In the genomic region with DNA sequence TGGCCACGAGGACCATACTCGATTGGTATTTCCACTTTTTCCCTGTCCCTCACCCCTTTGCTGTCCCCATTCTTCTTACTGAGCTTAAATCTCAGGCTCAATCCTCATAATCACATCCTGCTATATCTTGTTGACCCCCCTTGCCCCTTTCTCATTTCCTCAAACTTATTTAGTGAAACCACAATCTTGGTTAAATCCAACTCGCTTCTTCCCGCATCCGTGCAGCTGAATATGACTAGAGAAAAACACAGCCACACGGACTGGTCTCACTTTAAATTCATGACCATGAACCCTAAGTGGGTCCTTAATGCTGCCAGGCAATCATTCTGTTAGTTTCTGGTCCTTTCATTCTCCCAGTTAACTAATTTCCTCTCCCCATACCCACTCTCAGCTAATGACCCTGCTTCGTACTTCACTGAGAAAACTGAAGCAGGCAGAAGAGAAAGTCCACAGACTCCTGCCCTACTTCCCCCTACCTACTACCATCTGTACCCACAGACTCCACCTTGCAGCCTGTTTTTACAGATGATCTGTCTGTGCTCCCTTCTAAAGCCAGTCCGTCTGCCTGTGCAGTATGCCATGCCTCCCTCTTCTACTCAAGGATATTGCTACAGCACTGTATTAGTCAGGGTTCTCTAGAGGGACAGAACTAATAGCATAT, we compare ENCODE assay signal across 16 cellular contexts.
"Had no signal": no experiment of that assay in that cellular context is flagged by ENCODE, and none has a peak within 500 bp of the region (broad histone marks: within the 10 kb centered on the region; RNA-seq: fewer than 3 reads in every experiment).

No MANE protein-coding gene starts in this region.

- H3K36me3 Mint-ChIP-seq: activated naive CD8-positive, alpha-beta T cell; natural killer cell; WTC11 had no signal

- DNase-seq: activated CD4-positive, alpha-beta T cell treated with anti-CD3 and anti-CD28 coated beads for 4 hours; activated CD8-positive, alpha-beta memory T cell treated with anti-CD3 and anti-CD28 coated beads, Interleukin-2, amount 50 U/mL, for 4 hours; activated CD8-positive, alpha-beta T cell treated with anti-CD3 and anti-CD28 coated beads for 36 hours; activated gamma-delta T cell; activated T-cell treated with anti-CD3 and anti-CD28 coated beads, Interleukin-2, amount 50 U/mL, for 48 hours; amniotic stem cell; caudate nucleus; colonic mucosa; islet precursor cell; mammary epithelial cell; mucosa of descending colon; natural killer cell; sigmoid colon; spleen had no signal

- H3K4me1 Mint-ChIP-seq: natural killer cell had no signal

- H3K9me3 Mint-ChIP-seq: activated CD8-positive, alpha-beta T cell treated with anti-CD3 and anti-CD28 coated beads for 36 hours; natural killer cell; WTC11 had no signal

- H3K4me3 Mint-ChIP-seq: activated CD8-positive, alpha-beta T cell treated with anti-CD3 and anti-CD28 coated beads for 36 hours; activated naive CD8-positive, alpha-beta T cell; natural killer cell; WTC11 had no signal

- ATAC-seq: activated CD8-positive, alpha-beta T cell treated with anti-CD3 and anti-CD28 coated beads for 36 hours; mucosa of descending colon; natural killer cell; WTC11 had no signal

- H3K27ac Mint-ChIP-seq: activated CD8-positive, alpha-beta T cell treated with anti-CD3 and anti-CD28 coated beads for 36 hours; activated naive CD8-positive, alpha-beta T cell; natural killer cell; WTC11 had no signal
